1 cellular context compared by ENCODE assay signal in genomic region chr2:112870851-112871830, GRCh38.
TF ChIP-seq lines count a peak whose summit lies in the region.

No MANE protein-coding gene starts in this region.

TF ChIP-seq in WTC11, 78 proteins besides CTCF, POLR2A, EP300 and RAD21 (continued from another document):
- TF ChIP-seq ATF2 (CRISPR knock-in tag; IDR thresholded peaks at IDR 0.05; ENCODE audit: borderline replicate concordance, low read depth) = no peak
- no peak for TF ChIP-seq ZNF512 (CRISPR knock-in tag; IDR thresholded peaks at IDR 0.05; ENCODE audit: borderline replicate concordance)
- no peak for TF ChIP-seq ZNF281 (CRISPR knock-in tag; IDR thresholded peaks at IDR 0.05)
- TF ChIP-seq GTF2I (CRISPR knock-in tag; conservative IDR thresholded peaks at IDR 0.05) = no peak
- no peak for TF ChIP-seq RELA (CRISPR knock-in tag; IDR thresholded peaks at IDR 0.05; ENCODE audit: borderline replicate concordance)
- no peak for TF ChIP-seq ZNF396 (CRISPR knock-in tag; IDR thresholded peaks at IDR 0.05; ENCODE audit: borderline replicate concordance)
- no peak for TF ChIP-seq HMGXB4 (CRISPR knock-in tag; IDR thresholded peaks at IDR 0.05)
- no peak for TF ChIP-seq USF1 (CRISPR knock-in tag; IDR thresholded peaks at IDR 0.05)
- no peak for TF ChIP-seq CDX4 (CRISPR knock-in tag; IDR thresholded peaks at IDR 0.05; ENCODE audit: borderline replicate concordance)
- no peak for TF ChIP-seq AR (CRISPR knock-in tag; IDR thresholded peaks at IDR 0.05)
- TF ChIP-seq ETV6 (CRISPR knock-in tag; IDR thresholded peaks at IDR 0.05) = no peak
- no peak for TF ChIP-seq ZNF219 (CRISPR knock-in tag; IDR thresholded peaks at IDR 0.05; ENCODE audit: borderline replicate concordance)
